Comparison of ENCODE assay signal across 11 cellular contexts in genomic region chr20:31671324-31671723, GRCh38. TPM values are rescaled to one million over a fixed set of nuclear protein-coding genes. Genes with fewer than 3 reads are reported as not detected.
A peak's percentile ranks its signal among the peaks of the same experiment; 100 is the strongest.
DNase-seq lines count a peak whose midpoint lies in the region; ATAC-seq, FAIRE-seq and TF ChIP-seq lines count a peak whose summit lies in the region.
"Had no signal": no experiment of that assay in that cellular context is flagged by ENCODE, and none has a peak within 500 bp of the region (broad histone marks: within the 10 kb centered on the region; RNA-seq: fewer than 3 reads in every experiment).

No MANE protein-coding gene starts in this region.

- FAIRE-seq in pancreas (lab: Jason Lieb, UNC) = no peak
- FAIRE-seq: endothelial cell of umbilical vein had no signal

- no peaks in the 10 kb centered on the region for H3K27me3 Mint-ChIP-seq in effector memory CD8-positive, alpha-beta T cell

- intact Hi-C loops in Right ventricle myocardium superior (cut with DNase I) = no loop called here
- intact Hi-C loops in pancreas (cut with DNase I) = no loop called here

- TF ChIP-seq CTCF in right atrium auricular region (IDR thresholded peaks at IDR 0.05) = no peak
- TF ChIP-seq CTCF in pancreas (IDR thresholded peaks at IDR 0.05) = no peak

- H3K36me3 ChIP-seq in right atrium auricular region (peaks cover 4% of the 10 kb centered on the region), pancreas (peaks cover 0 to 5% (median 0%) of the 10 kb centered on the region in 3 donors)

- peaks cover 18% of the 10 kb centered on the region for H3K36me3 Mint-ChIP-seq in effector memory CD8-positive, alpha-beta T cell (ENCODE audit: insufficient read depth)

- peak overlapping the region; percentile 91 to 97 for H3K27ac Mint-ChIP-seq in effector memory CD8-positive, alpha-beta T cell

- ATAC-seq in Right ventricle myocardium superior (ENCODE audit: poor library complexity) = no peak
- ATAC-seq in effector memory CD8-positive, alpha-beta T cell (replicated peaks) = no peak
- ATAC-seq in pancreas = no peak
- no peak for ATAC-seq in GM19328 (IDR thresholded peaks at IDR 0.05; ENCODE audit: unreplicated experiment)
- ATAC-seq in GM19467 (IDR thresholded peaks at IDR 0.05; ENCODE audit: unreplicated experiment) = no peak

- H3K4me1 Mint-ChIP-seq in effector memory CD8-positive, alpha-beta T cell (ENCODE audit: low read depth in 2 of 2) = peaks cover 64 to 71% of the 10 kb centered on the region in 2 donors

- no peak overlapping the region for H3K4me3 ChIP-seq in right atrium auricular region
- no peak overlapping the region for H3K4me3 ChIP-seq in pancreas

- H3K27ac ChIP-seq in right atrium auricular region (peak overlapping the region; percentile 94), pancreas (peak overlapping the region; percentile 82 to 93 (median 88))

- H3K27me3 ChIP-seq in right atrium auricular region (no peaks in the 10 kb centered on the region), pancreas (no peaks in the 10 kb centered on the region)

- WGBS in pancreas, 2 donors = 98 to 100% methylated on average over 2 of the region's 2 CpGs

- H3K9me3 Mint-ChIP-seq in effector memory CD8-positive, alpha-beta T cell = no peaks in the 10 kb centered on the region

- DNase-seq in right atrium auricular region (ENCODE audit: low spot score) = no peak
- no peak for DNase-seq in Right ventricle myocardium superior
- no peak for DNase-seq in effector memory CD8-positive, alpha-beta T cell
- DNase-seq in pancreas = no peak
- no peak for DNase-seq in NCI-H2081 (lab: John Stamatoyannopoulos, UW)
- DNase-seq in cerebellar nuclear complex (lab: John Stamatoyannopoulos, UW) = no peak
- DNase-seq: activated gamma-delta T cell treated with Interleukin-2 at 50 U/mL for 16 hours, retina had no signal

- no peak overlapping the region for H3K4me3 Mint-ChIP-seq in effector memory CD8-positive, alpha-beta T cell

- H3K9me3 ChIP-seq in right atrium auricular region (no peaks in the 10 kb centered on the region), pancreas (no peaks in the 10 kb centered on the region)

- peaks cover 0 to 98% of the 10 kb centered on the region in 2 donors for H3K4me1 ChIP-seq in right atrium auricular region
- H3K4me1 ChIP-seq in pancreas = peaks cover 36 to 53% (median 47%) of the 10 kb centered on the region in 3 donors

RNA-seq across cellular contexts. Expression of gene COX4I2, which starts 33.6 kb away (rescaled TPM):
- total RNA-seq in right atrium auricular region (1 to 10 TPM; 6.8 to 9.0 TPM), Right ventricle myocardium superior (9.3 TPM), pancreas (under 1 TPM in 5 of 6 donors, not detected in 1; 0.28 to 0.94 (median 0.60) TPM)
- polyA plus RNA-seq in pancreas = 1 to 10 TPM; 3.7 to 7.8 TPM
- total RNA-seq: endothelial cell of umbilical vein had no signal
- polyA plus RNA-seq: endothelial cell of umbilical vein had no signal

RNA-seq across cellular contexts. Expression of gene BCL2L1, which starts 51.3 kb away (rescaled TPM):
- total RNA-seq in right atrium auricular region (10 to 100 TPM; 84.2 to 93.5 TPM), Right ventricle myocardium superior (48.7 TPM), pancreas (10 to 100 TPM; 27.3 to 59.8 (median 40.0) TPM)
- 10 to 100 TPM; 40.8 to 55.5 TPM for polyA plus RNA-seq in pancreas
